19 cellular contexts compared by ENCODE assay signal in the genomic region with DNA sequence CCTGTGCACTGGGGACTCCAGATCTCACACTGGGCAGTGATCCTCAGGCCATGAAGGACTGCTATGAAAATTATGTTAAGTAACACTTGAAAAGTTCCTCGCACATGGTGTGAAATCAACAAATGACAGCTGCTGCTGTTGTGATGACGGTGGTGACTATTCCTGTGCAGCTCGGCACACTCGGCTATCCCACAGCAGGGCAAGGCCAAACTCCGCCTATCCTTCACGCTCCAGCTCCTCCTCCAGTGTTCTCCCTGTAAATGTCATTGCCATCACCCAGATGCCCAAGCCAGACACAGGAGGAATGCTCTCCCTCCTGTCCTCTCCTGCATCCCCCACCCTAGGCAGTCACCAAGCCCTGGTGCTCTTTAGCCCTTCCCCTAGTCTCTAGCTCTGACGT. TPM values are rescaled to one million over a fixed set of nuclear protein-coding genes. Genes with fewer than 3 reads are reported as not detected.
DNase-seq lines count a peak whose midpoint lies in the region; ATAC-seq and TF ChIP-seq lines count a peak whose summit lies in the region.
"Had no signal": no experiment of that assay in that cellular context is flagged by ENCODE, and none has a peak within 500 bp of the region (broad histone marks: within the 10 kb centered on the region; RNA-seq: fewer than 3 reads in every experiment).

No MANE protein-coding gene starts in this region.

- intact Hi-C loops in CD4-positive, alpha-beta T cell (cut with DNase I, micrococcal nuclease), result no loop called here

- H3K4me1 Mint-ChIP-seq in central memory CD8-positive, alpha-beta T cell, result peaks cover 6% of the 10 kb centered on the region
- H3K4me1 Mint-ChIP-seq in T-helper 17 cell, result peaks cover 12% of the 10 kb centered on the region
- no peaks in the 10 kb centered on the region for H3K4me1 Mint-ChIP-seq in CD4-positive, alpha-beta T cell (ENCODE audit: low read depth)
- H3K4me1 Mint-ChIP-seq: activated naive CD8-positive, alpha-beta T cell treated with anti-CD3 and anti-CD28 coated beads, Interleukin-2, amount 10 ng/mL, durations not matched to agents 7 days and 5 days had no signal

- DNase-seq in BE2C (peak; percentile 82), NCI-H2107 (lab: John Stamatoyannopoulos, UW) (peak; percentile 44), left kidney (ENCODE audit: low read depth, low spot score) (peak; percentile 22), globus pallidus (ENCODE audit: low spot score) (no peak), NCI-H526 (lab: John Stamatoyannopoulos, UW) (no peak), T-helper 17 cell (no peak)
- no peak for DNase-seq in central memory CD8-positive, alpha-beta T cell (ENCODE audit: low spot score in 2 of 2)
- DNase-seq in CD4-positive, alpha-beta T cell, result no peak
- DNase-seq: activated CD4-positive, alpha-beta memory T cell treated with anti-CD3 and anti-CD28 coated beads for 36 hours; activated naive CD8-positive, alpha-beta T cell treated with anti-CD3 and anti-CD28 coated beads, Interleukin-2, amount 10 ng/mL, durations not matched to agents 7 days and 5 days; activated T-cell treated with anti-CD3 and anti-CD28 coated beads, Interleukin-2, amount 50 U/mL, for 4 hours; EL; KBM-7; left colon; NCI-H526 treated with DMSO at 0.1 percent for 48 hours; stomach had no signal

- H3K4me3 Mint-ChIP-seq in central memory CD8-positive, alpha-beta T cell, result no peak overlapping the region
- H3K4me3 Mint-ChIP-seq in T-helper 17 cell, result no peak overlapping the region
- no peak overlapping the region for H3K4me3 Mint-ChIP-seq in CD4-positive, alpha-beta T cell
- H3K4me3 Mint-ChIP-seq: activated CD4-positive, alpha-beta memory T cell treated with anti-CD3 and anti-CD28 coated beads for 36 hours; activated naive CD8-positive, alpha-beta T cell treated with anti-CD3 and anti-CD28 coated beads, Interleukin-2, amount 10 ng/mL, durations not matched to agents 7 days and 5 days; activated T-cell treated with anti-CD3 and anti-CD28 coated beads, Interleukin-2, amount 50 U/mL, for 4 hours; CD14-positive monocyte had no signal

- no peak overlapping the region for H3K4me3 ChIP-seq in BE2C (ENCODE audit: low read depth, low read length)
- H3K4me3 ChIP-seq: stomach had no signal

- no peak overlapping the region for H3K27ac ChIP-seq in CD4-positive, alpha-beta T cell (ENCODE audit: low read depth, low read length)

- POLR2A ChIA-PET in CD4-positive, alpha-beta T cell (lab: Charles Lee), result no interaction called here

- no peaks in the 10 kb centered on the region for H3K9me3 Mint-ChIP-seq in central memory CD8-positive, alpha-beta T cell
- no peaks in the 10 kb centered on the region for H3K9me3 Mint-ChIP-seq in CD4-positive, alpha-beta T cell
- H3K9me3 Mint-ChIP-seq: activated CD4-positive, alpha-beta memory T cell treated with anti-CD3 and anti-CD28 coated beads for 36 hours; activated naive CD8-positive, alpha-beta T cell treated with anti-CD3 and anti-CD28 coated beads, Interleukin-2, amount 10 ng/mL, durations not matched to agents 7 days and 5 days; activated T-cell treated with anti-CD3 and anti-CD28 coated beads, Interleukin-2, amount 50 U/mL, for 4 hours; CD14-positive monocyte had no signal

- H3K9me3 ChIP-seq in BE2C, result no peaks in the 10 kb centered on the region
- no peaks in the 10 kb centered on the region for H3K9me3 ChIP-seq in T-helper 17 cell (ENCODE audit: control insufficient read depth, low read length, poor library complexity, severe bottlenecking)
- H3K9me3 ChIP-seq in CD4-positive, alpha-beta T cell (ENCODE audit: control insufficient read depth, low read length), result no peaks in the 10 kb centered on the region
- H3K9me3 ChIP-seq: stomach had no signal

- peaks cover 10% of the 10 kb centered on the region for H3K27me3 Mint-ChIP-seq in central memory CD8-positive, alpha-beta T cell
- H3K27me3 Mint-ChIP-seq in T-helper 17 cell, result peaks cover 13% of the 10 kb centered on the region
- H3K27me3 Mint-ChIP-seq in CD4-positive, alpha-beta T cell, result peaks cover 5% of the 10 kb centered on the region
- H3K27me3 Mint-ChIP-seq: activated CD4-positive, alpha-beta memory T cell treated with anti-CD3 and anti-CD28 coated beads for 36 hours had no signal

- H3K27me3 ChIP-seq in BE2C, result no peaks in the 10 kb centered on the region
- H3K27me3 ChIP-seq in CD4-positive, alpha-beta T cell (ENCODE audit: control insufficient read depth, insufficient read depth, low read length), result no peaks in the 10 kb centered on the region
- H3K27me3 ChIP-seq: stomach had no signal

- ATAC-seq in central memory CD8-positive, alpha-beta T cell (replicated peaks; ENCODE audit: extremely low read depth, poor library complexity, severe bottlenecking), result no peak
- ATAC-seq in T-helper 17 cell, result no peak
- no peak for ATAC-seq in CD4-positive, alpha-beta T cell (ENCODE audit: poor library complexity)
- ATAC-seq: activated T-cell treated with anti-CD3 and anti-CD28 coated beads, Interleukin-2, amount 50 U/mL, for 4 hours; left colon; Panc1 had no signal

- peak overlapping the region; percentile 87 for H3K27ac Mint-ChIP-seq in central memory CD8-positive, alpha-beta T cell (ENCODE audit: low read depth)
- no peak overlapping the region for H3K27ac Mint-ChIP-seq in T-helper 17 cell
- H3K27ac Mint-ChIP-seq in CD4-positive, alpha-beta T cell, result no peak overlapping the region
- H3K27ac Mint-ChIP-seq: activated CD4-positive, alpha-beta memory T cell treated with anti-CD3 and anti-CD28 coated beads for 36 hours; activated naive CD8-positive, alpha-beta T cell treated with anti-CD3 and anti-CD28 coated beads, Interleukin-2, amount 10 ng/mL, durations not matched to agents 7 days and 5 days had no signal

- TF ChIP-seq CTCF in BE2C (IDR thresholded peaks at IDR 0.05; ENCODE audit: low read depth, low read length), result no peak
- no peak for TF ChIP-seq CTCF in CD4-positive, alpha-beta T cell (IDR thresholded peaks at IDR 0.05)

- H3K36me3 Mint-ChIP-seq in central memory CD8-positive, alpha-beta T cell (ENCODE audit: insufficient read depth), result no peaks in the 10 kb centered on the region
- H3K36me3 Mint-ChIP-seq in T-helper 17 cell (ENCODE audit: low read depth), result no peaks in the 10 kb centered on the region
- H3K36me3 Mint-ChIP-seq in CD4-positive, alpha-beta T cell (ENCODE audit: low read depth), result no peaks in the 10 kb centered on the region
- H3K36me3 Mint-ChIP-seq: activated CD4-positive, alpha-beta memory T cell treated with anti-CD3 and anti-CD28 coated beads for 36 hours; activated naive CD8-positive, alpha-beta T cell treated with anti-CD3 and anti-CD28 coated beads, Interleukin-2, amount 10 ng/mL, durations not matched to agents 7 days and 5 days; CD14-positive monocyte had no signal

- peaks cover 18% of the 10 kb centered on the region for H3K4me1 ChIP-seq in BE2C

- no peaks in the 10 kb centered on the region for H3K36me3 ChIP-seq in BE2C

- CTCF ChIA-PET in CD4-positive, alpha-beta T cell (lab: Charles Lee), result no interaction called here

RNA-seq across cellular contexts. Expression of gene GRIK5, which starts 31.3 kb away (rescaled TPM):
- polyA plus RNA-seq in BE2C (2012; ENCODE audit: insufficient read depth, insufficient read length, low read depth), result 29.2 TPM
- total RNA-seq in T-helper 17 cell, result under 1 TPM; 0.42 to 0.55 TPM
- under 1 TPM; 0.66 to 0.75 TPM for total RNA-seq in CD4-positive, alpha-beta T cell

RNA-seq across cellular contexts. Expression of gene ZNF574, which starts 37.3 kb away (rescaled TPM):
- 63.4 TPM for polyA plus RNA-seq in BE2C (2012; ENCODE audit: insufficient read depth, insufficient read length, low read depth)
- total RNA-seq in T-helper 17 cell, result 10 to 100 TPM; 23.1 to 23.6 TPM
- total RNA-seq in CD4-positive, alpha-beta T cell, result 10 to 100 TPM; 21.5 to 24.0 TPM

RNA-seq across cellular contexts. Expression of gene ATP1A3, which starts 44.6 kb away (rescaled TPM):
- 523 TPM for polyA plus RNA-seq in BE2C (2012; ENCODE audit: insufficient read depth, insufficient read length, low read depth)
- total RNA-seq in T-helper 17 cell, result 1 to 10 TPM; 2.2 to 4.9 TPM
- 1 to 10 TPM; 3.2 to 4.6 TPM for total RNA-seq in CD4-positive, alpha-beta T cell
- total RNA-seq: bronchial epithelial cell had no signal

Comparison
In these comparisons a context has a peak if more than half of its experiments do, and no peak if none do; other contexts are left out.
1. DNase-seq: peak in BE2C (single experiment), NCI-H2107 (single experiment) and left kidney (single experiment); none in central memory CD8-positive, alpha-beta T cell (0 of 2), globus pallidus (single experiment), NCI-H526 (0 of 2), T-helper 17 cell (0 of 3) and CD4-positive, alpha-beta T cell (0 of 10).